34 cellular contexts compared by ENCODE assay signal in genomic region chr9:18516514-18516913, GRCh38. TPM values are rescaled to one million over a fixed set of nuclear protein-coding genes. Genes with fewer than 3 reads are reported as not detected.
"Had no signal": no experiment of that assay in that cellular context is flagged by ENCODE, and none has a peak within 500 bp of the region (broad histone marks: within the 10 kb centered on the region; RNA-seq: fewer than 3 reads in every experiment).

No MANE protein-coding gene starts in this region.

- DNase-seq: Karpas-422, Kasumi-1, MG63, MM.1S, MV-4-11, NCI-H1048, NCI-H1092, NCI-H1092 treated with DMSO at 0.1 percent for 48 hours, NCI-H1105, NCI-H1105 treated with DMSO at 0.1 percent for 48 hours, NCI-H1417, NCI-H1417 treated with DMSO at 0.1 percent for 48 hours, NCI-H1436, NCI-H1436 treated with DMSO at 0.1 percent for 48 hours, NCI-H146, NCI-H1694, NCI-H1694 treated with DMSO at 0.1 percent for 48 hours, NCI-H187, NCI-H187 treated with DMSO at 0.1 percent for 48 hours, NCI-H1930, NCI-H2029, NCI-H2029 treated with DMSO at 0.1 percent for 48 hours, NCI-H2081, NCI-H2081 treated with DMSO at 0.1 percent for 48 hours, NCI-H2107, NCI-H2171, NCI-H2171 treated with DMSO at 0.1 percent for 48 hours, NCI-H2227 treated with DMSO at 0.1 percent for 48 hours, NCI-H226, NCI-H345, NCI-H446, NCI-H446 treated with DMSO at 0.1 percent for 48 hours, NCI-H510A had no signal

RNA-seq across cellular contexts. Expression of gene ADAMTSL1, which starts 42.6 kb away (rescaled TPM):
- total RNA-seq: MCF 10A had no signal
